In the genomic region with DNA sequence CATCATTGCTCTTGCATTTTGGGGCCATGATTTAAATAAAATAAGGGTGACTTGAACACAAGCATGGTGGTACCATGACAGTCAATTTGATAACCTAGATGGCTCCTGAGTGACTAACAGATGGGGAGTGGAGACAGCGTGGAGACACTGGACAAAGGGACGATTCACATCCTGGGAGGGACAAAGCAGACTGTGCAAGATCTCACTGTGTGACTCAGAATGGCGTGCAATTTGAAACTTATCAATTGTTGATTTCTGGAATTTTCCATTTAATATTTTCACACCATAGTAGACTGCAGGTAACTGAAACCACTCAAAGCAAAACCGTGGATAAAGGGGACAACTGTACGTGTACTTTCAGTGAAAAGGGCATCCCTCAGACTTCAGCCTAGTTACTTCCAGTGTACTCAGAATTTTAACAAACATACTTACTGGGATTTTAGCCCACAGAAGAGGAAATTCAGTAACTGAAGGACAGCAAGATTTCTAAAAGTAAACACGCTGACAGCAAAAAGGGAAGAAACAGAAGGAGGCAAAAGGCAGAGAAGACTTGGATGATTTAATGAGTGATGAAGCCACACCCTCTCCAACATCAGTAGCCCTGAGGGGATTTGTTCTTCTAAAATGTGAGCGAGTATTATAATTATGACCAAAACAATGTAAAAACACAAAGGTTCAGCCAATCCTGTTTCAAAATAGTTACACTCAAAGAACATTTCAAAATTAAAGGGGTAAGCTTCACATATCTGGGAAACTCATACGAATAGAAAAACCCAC, we compare ENCODE assay signal across 13 cellular contexts. TPM values are rescaled to one million over a fixed set of nuclear protein-coding genes. Genes with fewer than 3 reads are reported as not detected.
DNase-seq lines count a peak whose midpoint lies in the region; ATAC-seq and TF ChIP-seq lines count a peak whose summit lies in the region.
"Had no signal": no experiment of that assay in that cellular context is flagged by ENCODE, and none has a peak within 500 bp of the region (broad histone marks: within the 10 kb centered on the region; RNA-seq: fewer than 3 reads in every experiment).

No MANE protein-coding gene starts in this region.

- peaks cover 3% of the 10 kb centered on the region for H3K9me3 Mint-ChIP-seq in activated CD4-positive, alpha-beta memory T cell treated with anti-CD3 and anti-CD28 coated beads for 36 hours
- peaks cover 8% of the 10 kb centered on the region for H3K9me3 Mint-ChIP-seq in activated CD4-positive, alpha-beta memory T cell treated with anti-CD3 and anti-CD28 coated beads, Interleukin-2, amount 10 ng/mL, durations not matched to agents 7 days and 5 days

- no peak for TF ChIP-seq CTCF in fibroblast of the aortic adventitia (IDR thresholded peaks at IDR 0.05; ENCODE audit: insufficient read depth, low read length)
- TF ChIP-seq CTCF in hepatocyte (IDR thresholded peaks at IDR 0.05; ENCODE audit: poor library complexity), result no peak

- no peak overlapping the region for H3K4me3 Mint-ChIP-seq in activated CD4-positive, alpha-beta memory T cell treated with anti-CD3 and anti-CD28 coated beads for 36 hours
- no peak overlapping the region for H3K4me3 Mint-ChIP-seq in activated CD4-positive, alpha-beta memory T cell treated with anti-CD3 and anti-CD28 coated beads, Interleukin-2, amount 10 ng/mL, durations not matched to agents 7 days and 5 days
- H3K4me3 Mint-ChIP-seq: T-helper 2 cell treated with Interferon-gamma antibody and Interleukin-4, amounts not matched to agents 5 μg/mL and 100 μg/mL, for 36 hours had no signal

- CTCF ChIA-PET in activated CD4-positive, alpha-beta memory T cell treated with anti-CD3 and anti-CD28 coated beads for 36 hours (lab: Charles Lee), result no interaction called here
- CTCF ChIA-PET in activated CD4-positive, alpha-beta memory T cell treated with anti-CD3 and anti-CD28 coated beads, Interleukin-2, amount 10 ng/mL, durations not matched to agents 7 days and 5 days (lab: Charles Lee), result no interaction called here

- peaks cover 40% of the 10 kb centered on the region for H3K36me3 Mint-ChIP-seq in activated CD4-positive, alpha-beta memory T cell treated with anti-CD3 and anti-CD28 coated beads for 36 hours
- H3K36me3 Mint-ChIP-seq in activated CD4-positive, alpha-beta memory T cell treated with anti-CD3 and anti-CD28 coated beads, Interleukin-2, amount 10 ng/mL, durations not matched to agents 7 days and 5 days (ENCODE audit: low read depth), result peaks cover 56% of the 10 kb centered on the region

- peaks cover 9% of the 10 kb centered on the region for H3K4me1 Mint-ChIP-seq in activated CD4-positive, alpha-beta memory T cell treated with anti-CD3 and anti-CD28 coated beads for 36 hours (ENCODE audit: low read depth)
- H3K4me1 Mint-ChIP-seq in activated CD4-positive, alpha-beta memory T cell treated with anti-CD3 and anti-CD28 coated beads, Interleukin-2, amount 10 ng/mL, durations not matched to agents 7 days and 5 days, result peaks cover 11% of the 10 kb centered on the region

- 85% methylated on average over 8 of the region's 8 CpGs for WGBS in hepatocyte (ENCODE audit: low lambda C conversion rate, missing lambda C conversion rate)

- H3K36me3 ChIP-seq in hepatocyte (replicated peaks; ENCODE audit: insufficient read depth, low read depth), result peaks cover 6% of the 10 kb centered on the region

- peaks cover 9% of the 10 kb centered on the region for H3K9me3 ChIP-seq in hepatocyte (ENCODE audit: low read depth)
- H3K9me3 ChIP-seq: upper lobe of left lung had no signal

- H3K27ac Mint-ChIP-seq in activated CD4-positive, alpha-beta memory T cell treated with anti-CD3 and anti-CD28 coated beads for 36 hours, result peak overlapping the region; percentile 9
- no peak overlapping the region for H3K27ac Mint-ChIP-seq in activated CD4-positive, alpha-beta memory T cell treated with anti-CD3 and anti-CD28 coated beads, Interleukin-2, amount 10 ng/mL, durations not matched to agents 7 days and 5 days
- H3K27ac Mint-ChIP-seq: T-helper 2 cell treated with Interferon-gamma antibody and Interleukin-4, amounts not matched to agents 5 μg/mL and 100 μg/mL, for 36 hours had no signal

- POLR2A ChIA-PET in activated CD4-positive, alpha-beta memory T cell treated with anti-CD3 and anti-CD28 coated beads for 36 hours (lab: Charles Lee), result no interaction called here
- POLR2A ChIA-PET in activated CD4-positive, alpha-beta memory T cell treated with anti-CD3 and anti-CD28 coated beads, Interleukin-2, amount 10 ng/mL, durations not matched to agents 7 days and 5 days (lab: Charles Lee), result no interaction called here

- H3K4me3 ChIP-seq in fibroblast of the aortic adventitia (ENCODE audit: low read depth, low read length) (no peak overlapping the region), hepatocyte (no peak overlapping the region)
- H3K4me3 ChIP-seq: upper lobe of left lung had no signal

- H3K4me1 ChIP-seq in hepatocyte (ENCODE audit: insufficient read depth), result no peaks in the 10 kb centered on the region
- H3K4me1 ChIP-seq: upper lobe of left lung had no signal

- no peak for ATAC-seq in GM21825 (IDR thresholded peaks at IDR 0.05; ENCODE audit: unreplicated experiment)

- H3K27me3 Mint-ChIP-seq in activated CD4-positive, alpha-beta memory T cell treated with anti-CD3 and anti-CD28 coated beads for 36 hours, result no peaks in the 10 kb centered on the region
- no peaks in the 10 kb centered on the region for H3K27me3 Mint-ChIP-seq in activated CD4-positive, alpha-beta memory T cell treated with anti-CD3 and anti-CD28 coated beads, Interleukin-2, amount 10 ng/mL, durations not matched to agents 7 days and 5 days

- H3K9me2 ChIP-seq in hepatocyte (replicated peaks; ENCODE audit: insufficient read depth), result no peaks in the 10 kb centered on the region

- no peak overlapping the region for H3K27ac ChIP-seq in hepatocyte
- H3K27ac ChIP-seq: upper lobe of left lung had no signal

- H4K20me1 ChIP-seq in hepatocyte (ENCODE audit: insufficient read depth, poor library complexity, severe bottlenecking), result no peaks in the 10 kb centered on the region

- H2AFZ ChIP-seq in hepatocyte, result no peak overlapping the region

- no peak for DNase-seq in activated CD4-positive, alpha-beta memory T cell treated with anti-CD3 and anti-CD28 coated beads for 36 hours
- DNase-seq in activated CD4-positive, alpha-beta memory T cell treated with anti-CD3 and anti-CD28 coated beads, Interleukin-2, amount 10 ng/mL, durations not matched to agents 7 days and 5 days, result no peak
- DNase-seq in SW 1271 (lab: John Stamatoyannopoulos, UW), result peak; percentile 23 to 57
- peak; percentile 12 for DNase-seq in fibroblast of the aortic adventitia (ENCODE audit: low read depth)
- peak; percentile 62 for DNase-seq in superior temporal gyrus (ENCODE audit: extremely low spot score)
- no peak for DNase-seq in UCSD-AML1 (lab: John Stamatoyannopoulos, UW; ENCODE audit: unreplicated experiment)
- DNase-seq in hepatocyte (ENCODE audit: low spot score), result no peak
- DNase-seq: activated gamma-delta T cell, NCI-H446 treated with DMSO at 0.1 percent for 48 hours, occipital lobe, upper lobe of left lung had no signal

- H3K27me3 ChIP-seq in hepatocyte, result no peaks in the 10 kb centered on the region
- H3K27me3 ChIP-seq: upper lobe of left lung had no signal

- no peak overlapping the region for H3K4me2 ChIP-seq in hepatocyte

- H3K79me2 ChIP-seq in hepatocyte, result no peaks in the 10 kb centered on the region

- intact Hi-C loops in activated CD4-positive, alpha-beta memory T cell treated with anti-CD3 and anti-CD28 coated beads for 36 hours (cut with micrococcal nuclease), result no loop called here

RNA-seq across cellular contexts. Expression of gene MCCC1, which starts 25.3 kb away (rescaled TPM):
- 10 to 100 TPM; 28.4 to 29.7 TPM for total RNA-seq in activated CD4-positive, alpha-beta memory T cell treated with anti-CD3 and anti-CD28 coated beads for 36 hours
- total RNA-seq in activated CD4-positive, alpha-beta memory T cell treated with anti-CD3 and anti-CD28 coated beads, Interleukin-2, amount 10 ng/mL, durations not matched to agents 7 days and 5 days, result 10 to 100 TPM; 23.5 to 27.5 TPM
- total RNA-seq in fibroblast of the aortic adventitia (ENCODE audit: low replicate concordance), result 23.7 and 38.2 TPM in 2 replicates
- total RNA-seq in hepatocyte, result 30.8 and 32.1 TPM in 2 replicates
- 31.3 and 37.7 TPM in 2 replicates for polyA plus RNA-seq in hepatocyte

Comparison
In these comparisons a context has a peak if more than half of its experiments do, and no peak if none do; other contexts are left out.
1. DNase-seq: peak in SW 1271 (2 of 2), fibroblast of the aortic adventitia (single experiment) and superior temporal gyrus (single experiment); none in activated CD4-positive, alpha-beta memory T cell treated with anti-CD3 and anti-CD28 coated beads for 36 hours (single experiment), activated CD4-positive, alpha-beta memory T cell treated with anti-CD3 and anti-CD28 coated beads, Interleukin-2, amount 10 ng/mL, durations not matched to agents 7 days and 5 days (single experiment), UCSD-AML1 (single experiment) and hepatocyte (single experiment).